15 cellular contexts compared by ENCODE assay signal in genomic region chr9:133691659-133692363, GRCh38. TPM values are rescaled to one million over a fixed set of nuclear protein-coding genes. Genes with fewer than 3 reads are reported as not detected.
A peak's percentile ranks its signal among the peaks of the same experiment; 100 is the strongest.
DNase-seq lines count a peak whose midpoint lies in the region; ATAC-seq, FAIRE-seq and TF ChIP-seq lines count a peak whose summit lies in the region.
"Had no signal": no experiment of that assay in that cellular context is flagged by ENCODE, and none has a peak within 500 bp of the region (broad histone marks: within the 10 kb centered on the region; RNA-seq: fewer than 3 reads in every experiment).

No MANE protein-coding gene starts in this region.

- CTCF ChIA-PET in Caco-2 (lab: Charles Lee) (no interaction called here), HEK293T (lab: Yijun Ruan, JAX) (interaction anchor here (0.6 kb wide), 1 partner anchor 164 kb away, joined by 3 read pairs; no protein-coding TSS in a partner anchor)

- intact Hi-C loops in Caco-2 (cut with micrococcal nuclease; ENCODE audit: unreplicated experiment) = loop anchor here (2.0 kb wide), 1 partner anchor 25 kb away; no protein-coding TSS in a partner anchor
- intact Hi-C loops in kidney (cut with DNase I) = no loop called here
- intact Hi-C loops in dorsolateral prefrontal cortex (cut with DNase I) = no loop called here

- POLR2A ChIA-PET in Caco-2 (lab: Charles Lee) = no interaction called here
- POLR2A ChIA-PET in HEK293T (lab: Yijun Ruan, JAX) = no interaction called here

- H3K4me1 Mint-ChIP-seq in Caco-2 (ENCODE audit: low read depth, unreplicated experiment) = peaks cover 38% of the 10 kb centered on the region
- peaks cover 12% of the 10 kb centered on the region for H3K4me1 Mint-ChIP-seq in activated T-cell treated with anti-CD3 and anti-CD28 coated beads, Interleukin-2, amount 50 U/mL, for 4 hours (ENCODE audit: low read depth)

- no TSS peak for BruUV-seq in Caco-2 (replicated peaks; lab: Mats Ljungman, UMichigan)

- no peaks in the 10 kb centered on the region for H3K36me3 Mint-ChIP-seq in Caco-2 (ENCODE audit: insufficient read depth, unreplicated experiment)
- peaks cover 5% of the 10 kb centered on the region for H3K36me3 Mint-ChIP-seq in activated T-cell treated with anti-CD3 and anti-CD28 coated beads, Interleukin-2, amount 50 U/mL, for 4 hours (ENCODE audit: insufficient read depth)

- no peaks in the 10 kb centered on the region for H3K9me3 Mint-ChIP-seq in Caco-2 (ENCODE audit: unreplicated experiment)
- no peaks in the 10 kb centered on the region for H3K9me3 Mint-ChIP-seq in activated T-cell treated with anti-CD3 and anti-CD28 coated beads, Interleukin-2, amount 50 U/mL, for 4 hours

- no peak overlapping the region for H3K9ac ChIP-seq in kidney (ENCODE audit: low read length in 2 of 2)

- no peak for FAIRE-seq in kidney (lab: Jason Lieb, UNC)
- FAIRE-seq: TTC549 had no signal

- H3K4me1 ChIP-seq in BE2C (peaks cover 7% of the 10 kb centered on the region), Caco-2 (peaks cover 35% of the 10 kb centered on the region), kidney (ENCODE audit: control insufficient read depth in 1 of 2, insufficient read depth in 1 of 2, low read depth in 1 of 2, low read length in 2 of 2) (no peaks in the 10 kb centered on the region)

- H3K4me3 Mint-ChIP-seq in Caco-2 (ENCODE audit: unreplicated experiment) = no peak overlapping the region
- H3K4me3 Mint-ChIP-seq in activated T-cell treated with anti-CD3 and anti-CD28 coated beads, Interleukin-2, amount 50 U/mL, for 4 hours = no peak overlapping the region

- H3K27me3 ChIP-seq in BE2C = no peaks in the 10 kb centered on the region
- no peaks in the 10 kb centered on the region for H3K27me3 ChIP-seq in Caco-2 (replicated peaks; ENCODE audit: control insufficient read depth, insufficient read depth, low read length)
- H3K27me3 ChIP-seq in dorsolateral prefrontal cortex = no peaks in the 10 kb centered on the region

- DNase-seq in BE2C (peak; percentile 36), Caco-2 (no peak), kidney (peak; percentile 45), midbrain (lab: John Stamatoyannopoulos, UW) (no peak), HEK293T (ENCODE audit: extremely low spot score) (no peak), dorsolateral prefrontal cortex (no peak)
- no peak for DNase-seq in activated T-cell treated with anti-CD3 and anti-CD28 coated beads, Interleukin-2, amount 50 U/mL, for 4 hours
- DNase-seq: activated effector memory CD4-positive, alpha-beta T cell treated with anti-CD3 and anti-CD28 coated beads, Interleukin-2, amount 50 U/mL, for 16 hours; Calu3; H7; KG1; kidney glomerular epithelial cell; OCI-M1 had no signal

- peak; percentile 75 to 84 for ATAC-seq in activated T-cell treated with anti-CD3 and anti-CD28 coated beads, Interleukin-2, amount 50 U/mL, for 4 hours
- no peak for ATAC-seq in HG02938 (IDR thresholded peaks at IDR 0.05; ENCODE audit: unreplicated experiment)

- no peak overlapping the region for H3K27ac ChIP-seq in kidney (ENCODE audit: low read depth in 2 of 2, low read length in 2 of 2)
- peak overlapping the region in 18 of 59 donors; percentile 9 to 69 (median 40) for H3K27ac ChIP-seq in dorsolateral prefrontal cortex

- no peak for TF ChIP-seq CTCF in BE2C (IDR thresholded peaks at IDR 0.05; ENCODE audit: low read depth, low read length)
- no peak for TF ChIP-seq CTCF in Caco-2 (IDR thresholded peaks at IDR 0.05; ENCODE audit: insufficient read depth in 1 of 2, low read depth in 1 of 2, low read length in 1 of 2, severe bottlenecking in 1 of 2, unreplicated experiment in 1 of 2)
- no peak for TF ChIP-seq CTCF in kidney (IDR thresholded peaks at IDR 0.05; ENCODE audit: borderline replicate concordance, extremely low read depth, insufficient read depth)
- no peak for TF ChIP-seq CTCF in dorsolateral prefrontal cortex (IDR thresholded peaks at IDR 0.05 in 54 of 56, conservative IDR thresholded peaks at IDR 0.05 in 2 of 56; ENCODE audit: low read depth in 1 of 56, partially characterized antibody in 56 of 56)

- peaks cover 8% of the 10 kb centered on the region for H3K27me3 Mint-ChIP-seq in Caco-2 (ENCODE audit: insufficient read depth, unreplicated experiment)
- H3K27me3 Mint-ChIP-seq in activated T-cell treated with anti-CD3 and anti-CD28 coated beads, Interleukin-2, amount 50 U/mL, for 4 hours (ENCODE audit: low read depth) = no peaks in the 10 kb centered on the region

- H3K36me3 ChIP-seq in BE2C = peaks cover 3% of the 10 kb centered on the region; the same call in 1 of the 2 replicates
- no peaks in the 10 kb centered on the region for H3K36me3 ChIP-seq in Caco-2 (ENCODE audit: control insufficient read depth, insufficient read depth, low read length)
- peaks cover 0 to 7% of the 10 kb centered on the region in 2 donors for H3K36me3 ChIP-seq in kidney (ENCODE audit: control insufficient read depth in 1 of 2, insufficient read depth in 2 of 2, low read length in 2 of 2)

- peak overlapping the region; percentile 69 for H3K27ac Mint-ChIP-seq in Caco-2 (ENCODE audit: unreplicated experiment)

- H3K4me3 ChIP-seq in BE2C (ENCODE audit: low read depth, low read length) (no peak overlapping the region), Caco-2 (ENCODE audit: low read depth, low read length) (no peak overlapping the region), kidney (ENCODE audit: low read length in 2 of 2) (no peak overlapping the region), dorsolateral prefrontal cortex (no peak overlapping the region)

- H3K9me3 ChIP-seq in BE2C (no peaks in the 10 kb centered on the region), Caco-2 (no peaks in the 10 kb centered on the region), kidney (ENCODE audit: control insufficient read depth in 1 of 2, low read length in 2 of 2) (no peaks in the 10 kb centered on the region)

TF ChIP-seq in HEK293T, 16 proteins besides CTCF, POLR2A, EP300 and RAD21:
- TF ChIP-seq FOXA1 (IDR thresholded peaks at IDR 0.05) (no peak), SUZ12 (IDR thresholded peaks at IDR 0.05) (no peak), ZNF384 (IDR thresholded peaks at IDR 0.05) (no peak), FOXK2 (IDR thresholded peaks at IDR 0.05) (no peak), PKNOX1 (IDR thresholded peaks at IDR 0.05) (no peak), L3MBTL2 (conservative IDR thresholded peaks at IDR 0.05) (no peak), LEF1 (IDR thresholded peaks at IDR 0.05; ENCODE audit: borderline replicate concordance) (no peak), ELF4 (IDR thresholded peaks at IDR 0.05) (no peak), SP1 (IDR thresholded peaks at IDR 0.05) (no peak), HDGF (IDR thresholded peaks at IDR 0.05; ENCODE audit: borderline replicate concordance) (no peak), NFRKB (IDR thresholded peaks at IDR 0.05) (no peak), ARNT (IDR thresholded peaks at IDR 0.05) (no peak), BHLHE40 (IDR thresholded peaks at IDR 0.05; ENCODE audit: borderline replicate concordance) (no peak), TARDBP (IDR thresholded peaks at IDR 0.05) (no peak)
TF ChIP-seq in HEK293T: peak in this region for 0.

RNA-seq across cellular contexts. Expression of gene SARDH, which starts 46.3 kb away (rescaled TPM):
- 6.3 TPM for polyA plus RNA-seq in BE2C (2012; ENCODE audit: insufficient read depth, insufficient read length, low read depth)
- total RNA-seq in Caco-2 (2022) (0.36 and 0.37 TPM in 2 replicates), kidney (4.6 TPM), dorsolateral prefrontal cortex (10 to 100 TPM in 6 of 120 experiments, 1 to 10 TPM in 114; 2.4 to 13.2 (median 6.0) TPM)
- 1 to 10 TPM; 3.6 to 5.5 (median 5.0) TPM for total RNA-seq in activated T-cell treated with anti-CD3 and anti-CD28 coated beads, Interleukin-2, amount 50 U/mL, for 4 hours
- polyA plus RNA-seq in kidney (ENCODE audit: insufficient read depth, low read depth, low replicate concordance) = 12.0 TPM
- total RNA-seq: Calu3 had no signal

RNA-seq across cellular contexts. Expression of gene DBH, which starts 55.6 kb away (rescaled TPM):
- 42.7 TPM for polyA plus RNA-seq in BE2C (2012; ENCODE audit: insufficient read depth, insufficient read length, low read depth)
- not detected in 2 replicates for total RNA-seq in Caco-2 (2022)
- not detected for total RNA-seq in activated T-cell treated with anti-CD3 and anti-CD28 coated beads, Interleukin-2, amount 50 U/mL, for 4 hours
- total RNA-seq in kidney = not detected
- polyA plus RNA-seq in kidney (ENCODE audit: insufficient read depth, low read depth, low replicate concordance) = 0.39 TPM
- total RNA-seq in dorsolateral prefrontal cortex = 1 to 10 TPM in 98 of 120 experiments, under 1 TPM in 22; 0.32 to 4.4 (median 1.7) TPM
- total RNA-seq: Calu3 had no signal

Comparison
In these comparisons a context has a peak if more than half of its experiments do, and no peak if none do; other contexts are left out.
1. DNase-seq: peak in BE2C (single experiment) and kidney (single experiment); none in Caco-2 (0 of 2), activated T-cell treated with anti-CD3 and anti-CD28 coated beads, Interleukin-2, amount 50 U/mL, for 4 hours (single experiment), midbrain (single experiment), HEK293T (single experiment) and dorsolateral prefrontal cortex (0 of 10).